1 cellular context compared by ENCODE assay signal in genomic region chr14:92226166-92226565, GRCh38.
TF ChIP-seq lines count a peak whose summit lies in the region.

No MANE protein-coding gene starts in this region.

TF ChIP-seq in WTC11, 78 proteins besides CTCF, POLR2A, EP300 and RAD21:
- TF ChIP-seq ZNF512 (CRISPR knock-in tag; IDR thresholded peaks at IDR 0.05; ENCODE audit: borderline replicate concordance) = peak; percentile 62; the same call in 1 of the 2 replicates
